1 cellular context compared by ENCODE assay signal in genomic region chr1:26811708-26812107, GRCh38.
TF ChIP-seq lines count a peak whose summit lies in the region.

No MANE protein-coding gene starts in this region.

TF ChIP-seq in K562, 482 proteins besides CTCF, POLR2A, EP300 and RAD21:
- TF ChIP-seq ZNF324 (CRISPR knock-in tag; IDR thresholded peaks at IDR 0.05): no peak
- no peak for TF ChIP-seq KDM4B (IDR thresholded peaks at IDR 0.05; ENCODE audit: borderline replicate concordance in 2 of 2, low read depth in 1 of 2)
- TF ChIP-seq, protein P1, sequence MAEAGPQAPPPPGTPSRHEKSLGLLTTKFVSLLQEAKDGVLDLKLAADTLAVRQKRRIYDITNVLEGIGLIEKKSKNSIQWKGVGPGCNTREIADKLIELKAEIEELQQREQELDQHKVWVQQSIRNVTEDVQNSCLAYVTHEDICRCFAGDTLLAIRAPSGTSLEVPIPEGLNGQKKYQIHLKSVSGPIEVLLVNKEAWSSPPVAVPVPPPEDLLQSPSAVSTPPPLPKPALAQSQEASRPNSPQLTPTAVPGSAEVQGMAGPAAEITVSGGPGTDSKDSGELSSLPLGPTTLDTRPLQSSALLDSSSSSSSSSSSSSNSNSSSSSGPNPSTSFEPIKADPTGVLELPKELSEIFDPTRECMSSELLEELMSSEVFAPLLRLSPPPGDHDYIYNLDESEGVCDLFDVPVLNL (CRISPR knock-in tag; IDR thresholded peaks at IDR 0.05; ENCODE audit: low read depth): no peak
- no peak for TF ChIP-seq RBM34 (IDR thresholded peaks at IDR 0.05; ENCODE audit: borderline replicate concordance, insufficient read depth, low read length)
- TF ChIP-seq, protein P2, sequence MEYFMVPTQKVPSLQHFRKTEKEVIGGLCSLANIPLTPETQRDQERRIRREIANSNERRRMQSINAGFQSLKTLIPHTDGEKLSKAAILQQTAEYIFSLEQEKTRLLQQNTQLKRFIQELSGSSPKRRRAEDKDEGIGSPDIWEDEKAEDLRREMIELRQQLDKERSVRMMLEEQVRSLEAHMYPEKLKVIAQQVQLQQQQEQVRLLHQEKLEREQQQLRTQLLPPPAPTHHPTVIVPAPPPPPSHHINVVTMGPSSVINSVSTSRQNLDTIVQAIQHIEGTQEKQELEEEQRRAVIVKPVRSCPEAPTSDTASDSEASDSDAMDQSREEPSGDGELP (CRISPR knock-in tag; IDR thresholded peaks at IDR 0.05; ENCODE audit: borderline replicate concordance): no peak
- no peak for TF ChIP-seq ZNF717 (CRISPR knock-in tag; IDR thresholded peaks at IDR 0.05)
- TF ChIP-seq ETV1 (tag; conservative IDR thresholded peaks at IDR 0.05; ENCODE audit: low read depth): no peak
- no peak for TF ChIP-seq SP2 (IDR thresholded peaks at IDR 0.05; ENCODE audit: extremely low read depth, low read depth, low read length, poor library complexity, severe bottlenecking)
- TF ChIP-seq, protein P3, sequence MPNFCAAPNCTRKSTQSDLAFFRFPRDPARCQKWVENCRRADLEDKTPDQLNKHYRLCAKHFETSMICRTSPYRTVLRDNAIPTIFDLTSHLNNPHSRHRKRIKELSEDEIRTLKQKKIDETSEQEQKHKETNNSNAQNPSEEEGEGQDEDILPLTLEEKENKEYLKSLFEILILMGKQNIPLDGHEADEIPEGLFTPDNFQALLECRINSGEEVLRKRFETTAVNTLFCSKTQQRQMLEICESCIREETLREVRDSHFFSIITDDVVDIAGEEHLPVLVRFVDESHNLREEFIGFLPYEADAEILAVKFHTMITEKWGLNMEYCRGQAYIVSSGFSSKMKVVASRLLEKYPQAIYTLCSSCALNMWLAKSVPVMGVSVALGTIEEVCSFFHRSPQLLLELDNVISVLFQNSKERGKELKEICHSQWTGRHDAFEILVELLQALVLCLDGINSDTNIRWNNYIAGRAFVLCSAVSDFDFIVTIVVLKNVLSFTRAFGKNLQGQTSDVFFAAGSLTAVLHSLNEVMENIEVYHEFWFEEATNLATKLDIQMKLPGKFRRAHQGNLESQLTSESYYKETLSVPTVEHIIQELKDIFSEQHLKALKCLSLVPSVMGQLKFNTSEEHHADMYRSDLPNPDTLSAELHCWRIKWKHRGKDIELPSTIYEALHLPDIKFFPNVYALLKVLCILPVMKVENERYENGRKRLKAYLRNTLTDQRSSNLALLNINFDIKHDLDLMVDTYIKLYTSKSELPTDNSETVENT (CRISPR knock-in tag; IDR thresholded peaks at IDR 0.05): no peak
- 0 out of 2 replicates have a peak, but pooled peaks have one; percentile 18 for TF ChIP-seq ZNF316 (IDR thresholded peaks at IDR 0.05)
- TF ChIP-seq NFIC (IDR thresholded peaks at IDR 0.05): no peak
- TF ChIP-seq, protein P4, sequence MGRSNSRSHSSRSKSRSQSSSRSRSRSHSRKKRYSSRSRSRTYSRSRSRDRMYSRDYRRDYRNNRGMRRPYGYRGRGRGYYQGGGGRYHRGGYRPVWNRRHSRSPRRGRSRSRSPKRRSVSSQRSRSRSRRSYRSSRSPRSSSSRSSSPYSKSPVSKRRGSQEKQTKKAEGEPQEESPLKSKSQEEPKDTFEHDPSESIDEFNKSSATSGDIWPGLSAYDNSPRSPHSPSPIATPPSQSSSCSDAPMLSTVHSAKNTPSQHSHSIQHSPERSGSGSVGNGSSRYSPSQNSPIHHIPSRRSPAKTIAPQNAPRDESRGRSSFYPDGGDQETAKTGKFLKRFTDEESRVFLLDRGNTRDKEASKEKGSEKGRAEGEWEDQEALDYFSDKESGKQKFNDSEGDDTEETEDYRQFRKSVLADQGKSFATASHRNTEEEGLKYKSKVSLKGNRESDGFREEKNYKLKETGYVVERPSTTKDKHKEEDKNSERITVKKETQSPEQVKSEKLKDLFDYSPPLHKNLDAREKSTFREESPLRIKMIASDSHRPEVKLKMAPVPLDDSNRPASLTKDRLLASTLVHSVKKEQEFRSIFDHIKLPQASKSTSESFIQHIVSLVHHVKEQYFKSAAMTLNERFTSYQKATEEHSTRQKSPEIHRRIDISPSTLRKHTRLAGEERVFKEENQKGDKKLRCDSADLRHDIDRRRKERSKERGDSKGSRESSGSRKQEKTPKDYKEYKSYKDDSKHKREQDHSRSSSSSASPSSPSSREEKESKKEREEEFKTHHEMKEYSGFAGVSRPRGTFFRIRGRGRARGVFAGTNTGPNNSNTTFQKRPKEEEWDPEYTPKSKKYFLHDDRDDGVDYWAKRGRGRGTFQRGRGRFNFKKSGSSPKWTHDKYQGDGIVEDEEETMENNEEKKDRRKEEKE (IDR thresholded peaks at IDR 0.05; ENCODE audit: borderline replicate concordance in 1 of 2, control insufficient read depth in 1 of 2, low read depth in 2 of 2, low read length in 1 of 2): no peak
- no peak for TF ChIP-seq TCF7 (IDR thresholded peaks at IDR 0.05; ENCODE audit: borderline replicate concordance)
- no peak for TF ChIP-seq FOSL1 (tag; conservative IDR thresholded peaks at IDR 0.05)
- TF ChIP-seq NR2F6 (CRISPR knock-in tag; IDR thresholded peaks at IDR 0.05): no peak
- TF ChIP-seq, protein P5, sequence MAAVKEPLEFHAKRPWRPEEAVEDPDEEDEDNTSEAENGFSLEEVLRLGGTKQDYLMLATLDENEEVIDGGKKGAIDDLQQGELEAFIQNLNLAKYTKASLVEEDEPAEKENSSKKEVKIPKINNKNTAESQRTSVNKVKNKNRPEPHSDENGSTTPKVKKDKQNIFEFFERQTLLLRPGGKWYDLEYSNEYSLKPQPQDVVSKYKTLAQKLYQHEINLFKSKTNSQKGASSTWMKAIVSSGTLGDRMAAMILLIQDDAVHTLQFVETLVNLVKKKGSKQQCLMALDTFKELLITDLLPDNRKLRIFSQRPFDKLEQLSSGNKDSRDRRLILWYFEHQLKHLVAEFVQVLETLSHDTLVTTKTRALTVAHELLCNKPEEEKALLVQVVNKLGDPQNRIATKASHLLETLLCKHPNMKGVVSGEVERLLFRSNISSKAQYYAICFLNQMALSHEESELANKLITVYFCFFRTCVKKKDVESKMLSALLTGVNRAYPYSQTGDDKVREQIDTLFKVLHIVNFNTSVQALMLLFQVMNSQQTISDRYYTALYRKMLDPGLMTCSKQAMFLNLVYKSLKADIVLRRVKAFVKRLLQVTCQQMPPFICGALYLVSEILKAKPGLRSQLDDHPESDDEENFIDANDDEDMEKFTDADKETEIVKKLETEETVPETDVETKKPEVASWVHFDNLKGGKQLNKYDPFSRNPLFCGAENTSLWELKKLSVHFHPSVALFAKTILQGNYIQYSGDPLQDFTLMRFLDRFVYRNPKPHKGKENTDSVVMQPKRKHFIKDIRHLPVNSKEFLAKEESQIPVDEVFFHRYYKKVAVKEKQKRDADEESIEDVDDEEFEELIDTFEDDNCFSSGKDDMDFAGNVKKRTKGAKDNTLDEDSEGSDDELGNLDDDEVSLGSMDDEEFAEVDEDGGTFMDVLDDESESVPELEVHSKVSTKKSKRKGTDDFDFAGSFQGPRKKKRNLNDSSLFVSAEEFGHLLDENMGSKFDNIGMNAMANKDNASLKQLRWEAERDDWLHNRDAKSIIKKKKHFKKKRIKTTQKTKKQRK (IDR thresholded peaks at IDR 0.05; ENCODE audit: borderline replicate concordance, low read depth, low read length): no peak
- TF ChIP-seq ZZZ3 (IDR thresholded peaks at IDR 0.05): no peak
- no peak for TF ChIP-seq HNRNPH1 (optimal IDR thresholded peaks at IDR 0.05; ENCODE audit: low read depth, low read length)
- TF ChIP-seq POLR2H (tag; IDR thresholded peaks at IDR 0.05; ENCODE audit: low read depth): no peak
- no peak for TF ChIP-seq THRA (IDR thresholded peaks at IDR 0.05)
- TF ChIP-seq KDM1A (IDR thresholded peaks at IDR 0.05): peak; percentile 31 to 60; a peak in 3 of 4 replicates
- no peak for TF ChIP-seq DIDO1 (tag; IDR thresholded peaks at IDR 0.05; ENCODE audit: low read depth)
- TF ChIP-seq SREBF2 (CRISPR knock-in tag; IDR thresholded peaks at IDR 0.05): no peak
- TF ChIP-seq RB1 (IDR thresholded peaks at IDR 0.05; ENCODE audit: low read depth): no peak
- 0 out of 2 replicates have a peak, but pooled peaks have one; percentile 4 for TF ChIP-seq C11orf30 (IDR thresholded peaks at IDR 0.05; ENCODE audit: low read depth)
